In genomic region chr11:75893202-75893601, GRCh38 we compare ENCODE assay signal across 18 cellular contexts.
DNase-seq lines count a peak whose midpoint lies in the region; ATAC-seq and TF ChIP-seq lines count a peak whose summit lies in the region.
"Had no signal": no experiment of that assay in that cellular context is flagged by ENCODE, and none has a peak within 500 bp of the region (broad histone marks: within the 10 kb centered on the region; RNA-seq: fewer than 3 reads in every experiment).

No MANE protein-coding gene starts in this region.

- no peak for DNase-seq in activated naive CD4-positive, alpha-beta T cell treated with anti-CD3 and anti-CD28 coated beads, Interleukin-2, amount 50 U/mL, for 72 hours (ENCODE audit: low spot score in 2 of 2)
- DNase-seq in activated naive CD4-positive, alpha-beta T cell (lab: John Stamatoyannopoulos, UW) = no peak
- no peak for DNase-seq in GM10266 (ENCODE audit: extremely low spot score)
- DNase-seq: ACHN, EL, KBM-7, NCI-H1048, NCI-H2107, NCI-H446, NCI-H774, Peyer's patch, Right ventricle myocardium superior, SK-N-SH had no signal

- peak overlapping the region; percentile 56 to 79 for H3K27ac Mint-ChIP-seq in activated naive CD4-positive, alpha-beta T cell treated with anti-CD3 and anti-CD28 coated beads, Interleukin-2, amount 50 U/mL, for 72 hours
- H3K27ac Mint-ChIP-seq: GM23338 had no signal

- H3K4me2 ChIP-seq in OCI-LY3 (ENCODE audit: low read length) = peak overlapping the region; percentile 76
- H3K4me2 ChIP-seq: GM23338, SK-N-SH had no signal

- peaks cover 74% of the 10 kb centered on the region for H3K4me1 ChIP-seq in OCI-LY3 (ENCODE audit: low read length)
- H3K4me1 ChIP-seq in neutrophil (ENCODE audit: control insufficient read depth in 1 of 2, insufficient read depth in 1 of 2, low read depth in 1 of 2, low read length in 1 of 2) = peaks cover 45 to 49% of the 10 kb centered on the region in 2 experiments
- H3K4me1 ChIP-seq: Peyer's patch had no signal

- H3K36me3 ChIP-seq in OCI-LY3 (replicated peaks; ENCODE audit: low read depth, low read length) (peaks cover 28% of the 10 kb centered on the region), neutrophil (no peaks in the 10 kb centered on the region)
- H3K36me3 ChIP-seq: Peyer's patch had no signal

- H3K27ac ChIP-seq in OCI-LY3 (ENCODE audit: low read length) (peak overlapping the region; percentile 91), neutrophil (peak overlapping the region; percentile 95)

- H3K9me3 Mint-ChIP-seq in activated naive CD4-positive, alpha-beta T cell treated with anti-CD3 and anti-CD28 coated beads, Interleukin-2, amount 50 U/mL, for 72 hours = no peaks in the 10 kb centered on the region
- H3K9me3 Mint-ChIP-seq: GM23338 had no signal

- H4K20me1 ChIP-seq in OCI-LY3 (ENCODE audit: insufficient read depth, low read length) = peaks cover 8% of the 10 kb centered on the region; the same call in 1 of the 2 replicates

- peaks cover 58% of the 10 kb centered on the region for H3K79me2 ChIP-seq in OCI-LY3 (ENCODE audit: low read length)

- H2AFZ ChIP-seq in OCI-LY3 (ENCODE audit: low read depth, low read length) = no peak overlapping the region
- H2AFZ ChIP-seq: GM23338 had no signal

- H3K27me3 ChIP-seq in OCI-LY3 (ENCODE audit: low read depth, low read length) = no peaks in the 10 kb centered on the region
- H3K27me3 ChIP-seq in neutrophil = no peaks in the 10 kb centered on the region
- H3K27me3 ChIP-seq: Peyer's patch had no signal

- ATAC-seq in activated naive CD4-positive, alpha-beta T cell treated with anti-CD3 and anti-CD28 coated beads, Interleukin-2, amount 50 U/mL, for 72 hours = peak; percentile 22 to 62
- ATAC-seq in HG02759 (IDR thresholded peaks at IDR 0.05; ENCODE audit: unreplicated experiment) (no peak), HG02970 (IDR thresholded peaks at IDR 0.05; ENCODE audit: low FRiP score, unreplicated experiment) (no peak)
- ATAC-seq: GM23338 had no signal

- H3K36me3 Mint-ChIP-seq in activated naive CD4-positive, alpha-beta T cell treated with anti-CD3 and anti-CD28 coated beads, Interleukin-2, amount 50 U/mL, for 72 hours = peaks cover 0 to 17% of the 10 kb centered on the region in 2 donors

- TF ChIP-seq CTCF in OCI-LY3 (IDR thresholded peaks at IDR 0.05; ENCODE audit: low read depth, low read length) = no peak
- no peak for TF ChIP-seq CTCF in neutrophil (IDR thresholded peaks at IDR 0.05)
- no peak for TF ChIP-seq CTCF in GM10266 (IDR thresholded peaks at IDR 0.05; ENCODE audit: control insufficient read depth, insufficient read depth, low read depth, missing control alignments)

- H3K9ac ChIP-seq in OCI-LY3 (ENCODE audit: low read length) = peak overlapping the region; percentile 75
- H3K9ac ChIP-seq: SK-N-SH had no signal

- H3K4me3 ChIP-seq in OCI-LY3 (ENCODE audit: low read length) = peak overlapping the region; percentile 55
- H3K4me3 ChIP-seq in neutrophil (ENCODE audit: low read depth in 1 of 2, low read length in 1 of 2) = peak overlapping the region in 1 of 2 experiments; percentile 22
- H3K4me3 ChIP-seq: GM23338, Peyer's patch had no signal

- H3K9me3 ChIP-seq in OCI-LY3 (ENCODE audit: insufficient read depth, low read length) = peaks cover 4% of the 10 kb centered on the region; the same call in 1 of the 2 replicates
- H3K9me3 ChIP-seq in neutrophil = no peaks in the 10 kb centered on the region
- H3K9me3 ChIP-seq: Peyer's patch, SK-N-SH had no signal

Comparison
In these comparisons a context has a peak if more than half of its experiments do, and no peak if none do; other contexts are left out.
1. ATAC-seq: peak in activated naive CD4-positive, alpha-beta T cell treated with anti-CD3 and anti-CD28 coated beads, Interleukin-2, amount 50 U/mL, for 72 hours (2 of 2); none in HG02759 (single experiment) and HG02970 (single experiment).